16 cellular contexts compared by ENCODE assay signal in genomic region chr21:42864812-42865211, GRCh38. TPM values are rescaled to one million over a fixed set of nuclear protein-coding genes. Genes with fewer than 3 reads are reported as not detected.
DNase-seq lines count a peak whose midpoint lies in the region; ATAC-seq, FAIRE-seq and TF ChIP-seq lines count a peak whose summit lies in the region.
"Had no signal": no experiment of that assay in that cellular context is flagged by ENCODE, and none has a peak within 500 bp of the region (broad histone marks: within the 10 kb centered on the region; RNA-seq: fewer than 3 reads in every experiment).

No MANE protein-coding gene starts in this region.

- FAIRE-seq in GM12891 (lab: Jason Lieb, UNC), result no peak
- FAIRE-seq: endometrium had no signal

- POLR2A ChIA-PET in CD4-positive, alpha-beta memory T cell (lab: Charles Lee; ENCODE audit: partially characterized antibody), result interaction anchor here (1.1 kb wide), 1 partner anchor 28 kb away, joined by 3 read pairs; the partner anchor contains the start of gene NDUFV3

- no peak for DNase-seq in activated naive CD4-positive, alpha-beta T cell treated with anti-CD3 and anti-CD28 coated beads, Interleukin-2, amount 50 U/mL, for 72 hours (ENCODE audit: low spot score in 2 of 2)
- no peak for DNase-seq in activated naive CD4-positive, alpha-beta T cell (lab: John Stamatoyannopoulos, UW)
- DNase-seq in amygdala (lab: John Stamatoyannopoulos, UW) (peak in 33 of 56 donors; percentile 12 to 72 (median 33)), left ventricle myocardium inferior (no peak), GM12891 (ENCODE audit: insufficient read length, low spot score) (no peak)
- no peak for DNase-seq in stimulated activated naive CD8-positive, alpha-beta T cell treated with anti-CD3 and anti-CD28 coated beads, Interleukin-15, amount 100 ng/mL, for 72 hours
- no peak for DNase-seq in CD4-positive, alpha-beta memory T cell
- DNase-seq: activated naive CD4-positive, alpha-beta T cell treated with anti-CD3 and anti-CD28 coated beads, Interleukin-2, amount 10 ng/mL, durations not matched to agents 7 days and 5 days; central memory CD4-positive, alpha-beta T cell; GF-D8; KG1; kidney glomerular epithelial cell had no signal

- intact Hi-C loops in left ventricle myocardium inferior (cut with micrococcal nuclease), result no loop called here
- intact Hi-C loops in CD4-positive, alpha-beta memory T cell (cut with micrococcal nuclease), result no loop called here

- no peaks in the 10 kb centered on the region for H3K27me3 ChIP-seq in left ventricle myocardium inferior (ENCODE audit: low read depth)
- no peaks in the 10 kb centered on the region for H3K27me3 ChIP-seq in CD4-positive, alpha-beta memory T cell (ENCODE audit: insufficient read depth, low read length)
- H3K27me3 ChIP-seq: tibial nerve had no signal

- H3K4me3 ChIP-seq in left ventricle myocardium inferior, result no peak overlapping the region
- H3K4me3 ChIP-seq in CD4-positive, alpha-beta memory T cell (ENCODE audit: low read length in 2 of 2), result no peak overlapping the region
- H3K4me3 ChIP-seq: tibial nerve had no signal

- H3K36me3 Mint-ChIP-seq in activated naive CD4-positive, alpha-beta T cell treated with anti-CD3 and anti-CD28 coated beads, Interleukin-2, amount 50 U/mL, for 72 hours, result peaks cover 4 to 13% of the 10 kb centered on the region in 2 donors
- peaks cover 31 to 65% of the 10 kb centered on the region in 2 donors for H3K36me3 Mint-ChIP-seq in CD4-positive, alpha-beta memory T cell

- ATAC-seq in activated naive CD4-positive, alpha-beta T cell treated with anti-CD3 and anti-CD28 coated beads, Interleukin-2, amount 50 U/mL, for 72 hours, result no peak
- ATAC-seq in stimulated activated naive CD8-positive, alpha-beta T cell treated with anti-CD3 and anti-CD28 coated beads, Interleukin-15, amount 100 ng/mL, for 72 hours, result no peak
- ATAC-seq in HG03457 (IDR thresholded peaks at IDR 0.05; ENCODE audit: unreplicated experiment), result no peak

- H3K4me1 Mint-ChIP-seq in stimulated activated naive CD8-positive, alpha-beta T cell treated with anti-CD3 and anti-CD28 coated beads, Interleukin-15, amount 100 ng/mL, for 72 hours, result peaks cover 55% of the 10 kb centered on the region
- H3K4me1 Mint-ChIP-seq in CD4-positive, alpha-beta memory T cell, result peaks cover 5 to 18% (median 9%) of the 10 kb centered on the region in 4 donors

- peaks cover 35% of the 10 kb centered on the region for H3K4me1 ChIP-seq in left ventricle myocardium inferior
- H3K4me1 ChIP-seq in CD4-positive, alpha-beta memory T cell (ENCODE audit: insufficient read depth, low read length), result no peaks in the 10 kb centered on the region
- H3K4me1 ChIP-seq: tibial nerve had no signal

- no peaks in the 10 kb centered on the region for H3K27me3 Mint-ChIP-seq in stimulated activated naive CD8-positive, alpha-beta T cell treated with anti-CD3 and anti-CD28 coated beads, Interleukin-15, amount 100 ng/mL, for 72 hours
- no peaks in the 10 kb centered on the region for H3K27me3 Mint-ChIP-seq in CD4-positive, alpha-beta memory T cell
- H3K27me3 Mint-ChIP-seq: activated naive CD4-positive, alpha-beta T cell treated with anti-CD3 and anti-CD28 coated beads, Interleukin-2, amount 10 ng/mL, durations not matched to agents 7 days and 5 days had no signal

- no peaks in the 10 kb centered on the region for H3K9me3 Mint-ChIP-seq in activated naive CD4-positive, alpha-beta T cell treated with anti-CD3 and anti-CD28 coated beads, Interleukin-2, amount 50 U/mL, for 72 hours
- H3K9me3 Mint-ChIP-seq in stimulated activated naive CD8-positive, alpha-beta T cell treated with anti-CD3 and anti-CD28 coated beads, Interleukin-15, amount 100 ng/mL, for 72 hours, result no peaks in the 10 kb centered on the region
- H3K9me3 Mint-ChIP-seq in CD4-positive, alpha-beta memory T cell, result no peaks in the 10 kb centered on the region
- H3K9me3 Mint-ChIP-seq: activated naive CD4-positive, alpha-beta T cell treated with anti-CD3 and anti-CD28 coated beads, Interleukin-2, amount 10 ng/mL, durations not matched to agents 7 days and 5 days had no signal

- H3K9me3 ChIP-seq in left ventricle myocardium inferior (replicated peaks), result no peaks in the 10 kb centered on the region
- no peaks in the 10 kb centered on the region for H3K9me3 ChIP-seq in CD4-positive, alpha-beta memory T cell (ENCODE audit: control insufficient read depth in 1 of 2, low read length in 2 of 2)
- H3K9me3 ChIP-seq: tibial nerve had no signal

- no peak for TF ChIP-seq POLR2A in GM12891 (IDR thresholded peaks at IDR 0.05; ENCODE audit: low read depth, low read length)

- peaks cover 52% of the 10 kb centered on the region for H3K36me3 ChIP-seq in left ventricle myocardium inferior
- peaks cover 51% of the 10 kb centered on the region for H3K36me3 ChIP-seq in CD4-positive, alpha-beta memory T cell (ENCODE audit: insufficient read depth, low read length)

- H3K27ac Mint-ChIP-seq in activated naive CD4-positive, alpha-beta T cell treated with anti-CD3 and anti-CD28 coated beads, Interleukin-2, amount 50 U/mL, for 72 hours, result peak overlapping the region; percentile 25 to 40
- H3K27ac Mint-ChIP-seq in stimulated activated naive CD8-positive, alpha-beta T cell treated with anti-CD3 and anti-CD28 coated beads, Interleukin-15, amount 100 ng/mL, for 72 hours, result peak overlapping the region; percentile 38 to 92
- H3K27ac Mint-ChIP-seq in CD4-positive, alpha-beta memory T cell, result peak overlapping the region in 1 of 7 donors; percentile 71
- H3K27ac Mint-ChIP-seq: activated naive CD4-positive, alpha-beta T cell treated with anti-CD3 and anti-CD28 coated beads, Interleukin-2, amount 10 ng/mL, durations not matched to agents 7 days and 5 days had no signal

- no peak overlapping the region for H3K4me3 Mint-ChIP-seq in stimulated activated naive CD8-positive, alpha-beta T cell treated with anti-CD3 and anti-CD28 coated beads, Interleukin-15, amount 100 ng/mL, for 72 hours
- no peak overlapping the region for H3K4me3 Mint-ChIP-seq in CD4-positive, alpha-beta memory T cell
- H3K4me3 Mint-ChIP-seq: activated naive CD4-positive, alpha-beta T cell treated with anti-CD3 and anti-CD28 coated beads, Interleukin-2, amount 10 ng/mL, durations not matched to agents 7 days and 5 days had no signal

- CTCF ChIA-PET in CD4-positive, alpha-beta memory T cell (lab: Charles Lee; ENCODE audit: partially characterized antibody), result no interaction called here

- TF ChIP-seq CTCF in left ventricle myocardium inferior (IDR thresholded peaks at IDR 0.05; ENCODE audit: borderline replicate concordance), result no peak

- peak overlapping the region; percentile 50 for H3K27ac ChIP-seq in left ventricle myocardium inferior (replicated peaks)
- H3K27ac ChIP-seq in CD4-positive, alpha-beta memory T cell (ENCODE audit: low read depth, low read length), result no peak overlapping the region
- H3K27ac ChIP-seq: HL-60, tibial nerve had no signal

TF ChIP-seq in GM12891, 5 proteins besides CTCF, POLR2A, EP300 and RAD21:
- TF ChIP-seq TAF1 (IDR thresholded peaks at IDR 0.05; ENCODE audit: low read depth, low read length) (no peak), PAX5 (IDR thresholded peaks at IDR 0.05; ENCODE audit: insufficient read depth, low read length, severe bottlenecking) (no peak), SPI1 (IDR thresholded peaks at IDR 0.05; ENCODE audit: low read depth, low read length) (no peak), POU2F2 (IDR thresholded peaks at IDR 0.05; ENCODE audit: low read depth, low read length) (no peak), POLR2AphosphoS5 (IDR thresholded peaks at IDR 0.05; ENCODE audit: low read depth, low read length) (no peak)
TF ChIP-seq in GM12891: peak in this region for 0.

RNA-seq across cellular contexts. Expression of gene WDR4, which starts 14.5 kb away (rescaled TPM):
- 10 to 100 TPM; 25.6 to 38.7 TPM for total RNA-seq in activated naive CD4-positive, alpha-beta T cell treated with anti-CD3 and anti-CD28 coated beads, Interleukin-2, amount 50 U/mL, for 72 hours
- 6.0 TPM for total RNA-seq in left ventricle myocardium inferior
- polyA plus RNA-seq in GM12891 (2012; ENCODE audit: low read depth, missing spikeins), result 10.5 TPM
- total RNA-seq in CD4-positive, alpha-beta memory T cell, result 10 to 100 TPM; 23.5 to 27.5 TPM
- 10 to 100 TPM in 1 of 2 donors, 1 to 10 TPM in 1; 7.3 to 10.6 TPM for polyA plus RNA-seq in CD4-positive, alpha-beta memory T cell

RNA-seq across cellular contexts. Expression of gene NDUFV3, which starts 28.3 kb away (rescaled TPM):
- total RNA-seq in activated naive CD4-positive, alpha-beta T cell treated with anti-CD3 and anti-CD28 coated beads, Interleukin-2, amount 50 U/mL, for 72 hours, result 10 to 100 TPM; 25.3 to 25.7 TPM
- total RNA-seq in left ventricle myocardium inferior, result 52.0 TPM
- polyA plus RNA-seq in GM12891 (2012; ENCODE audit: low read depth, missing spikeins), result 20.3 TPM
- 10 to 100 TPM; 28.1 to 33.2 TPM for total RNA-seq in CD4-positive, alpha-beta memory T cell
- polyA plus RNA-seq in CD4-positive, alpha-beta memory T cell, result 10 to 100 TPM in 1 of 2 donors, 1 to 10 TPM in 1; 9.1 to 23.6 TPM

Comparison
In these comparisons a context has a peak if more than half of its experiments do, and no peak if none do; other contexts are left out.
1. DNase-seq: peak in amygdala (33 of 56); none in activated naive CD4-positive, alpha-beta T cell treated with anti-CD3 and anti-CD28 coated beads, Interleukin-2, amount 50 U/mL, for 72 hours (0 of 2), activated naive CD4-positive, alpha-beta T cell (0 of 4), left ventricle myocardium inferior (single experiment), stimulated activated naive CD8-positive, alpha-beta T cell treated with anti-CD3 and anti-CD28 coated beads, Interleukin-15, amount 100 ng/mL, for 72 hours (0 of 2), GM12891 (single experiment) and CD4-positive, alpha-beta memory T cell (0 of 5).